ENCODE assay signal across 30 cellular contexts in the genomic region with DNA sequence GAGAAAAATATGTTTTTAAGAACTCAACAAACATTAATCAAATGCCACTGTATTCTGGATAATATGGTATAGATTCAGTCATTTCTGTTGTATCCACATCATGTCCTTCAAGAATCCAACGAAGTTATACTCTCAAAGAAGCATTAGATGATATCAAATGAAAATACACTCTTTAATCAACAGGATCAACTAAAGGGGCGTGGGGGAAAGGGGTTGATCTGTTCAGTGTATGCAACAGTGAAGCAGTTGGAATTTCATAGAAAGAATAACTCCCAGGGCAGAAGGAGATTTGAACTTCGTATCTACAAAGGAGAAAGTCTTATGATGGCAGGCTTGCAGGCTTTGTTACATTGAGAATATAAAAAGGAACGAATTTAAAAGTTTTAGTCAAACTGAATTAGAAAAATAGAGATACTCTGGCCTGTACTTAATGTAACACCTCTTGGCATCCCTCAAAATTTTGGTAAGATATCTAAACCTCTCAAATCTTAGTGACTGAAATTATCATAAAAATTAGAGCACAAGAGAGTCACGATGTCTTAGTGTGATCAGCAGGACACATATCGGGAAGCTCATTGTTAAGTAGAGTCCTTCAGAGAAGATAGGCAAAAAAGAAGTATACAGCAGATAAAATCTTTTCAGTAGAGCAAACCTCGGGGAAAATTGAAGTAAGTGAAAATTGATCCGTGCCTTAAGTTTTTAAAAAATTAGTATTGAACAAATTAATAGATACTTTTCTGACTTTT.
"Had no signal": no experiment of that assay in that cellular context is flagged by ENCODE, and none has a peak within 500 bp of the region (broad histone marks: within the 10 kb centered on the region; RNA-seq: fewer than 3 reads in every experiment).

No MANE protein-coding gene starts in this region.

- ATAC-seq: activated naive CD4-positive, alpha-beta T cell treated with anti-CD3 and anti-CD28 coated beads, Interleukin-2, amount 50 U/mL, for 72 hours; activated T-cell treated with anti-CD3 and anti-CD28 coated beads, Interleukin-2, amount 50 U/mL, for 4 hours; Panc1 had no signal

- DNase-seq: activated B cell treated with CpG ODN at 0.5 μM for 24 hours; activated CD4-positive, alpha-beta memory T cell treated with anti-CD3 and anti-CD28 coated beads for 36 hours; activated CD4-positive, alpha-beta T cell treated with anti-CD3 and anti-CD28 coated beads for 4 hours; activated CD4-positive, alpha-beta T cell treated with anti-CD3 and anti-CD28 coated beads, Interleukin-2, amount 50 U/mL, for 1 hour; activated CD4-positive, CD25-positive, alpha-beta regulatory T cell treated with anti-CD3 and anti-CD28 coated beads, Interleukin-2, amount 50 U/mL, for 72 hours; activated CD8-positive, alpha-beta memory T cell treated with anti-CD3 and anti-CD28 coated beads, Interleukin-2, amount 50 U/mL, for 4 hours; activated gamma-delta T cell treated with Interleukin-2 at 50 U/mL for 16 hours; activated naive CD4-positive, alpha-beta T cell treated with anti-CD3 and anti-CD28 coated beads for 36 hours; activated T-cell treated with anti-CD3 and anti-CD28 coated beads for 4 hours; activated T-cell treated with anti-CD3 and anti-CD28 coated beads, Interleukin-2, amount 50 U/mL, for 4 hours; adrenal gland; caudate nucleus; cerebellar nuclear complex; Karpas-422; NCI-H1436 treated with DMSO at 0.1 percent for 48 hours; NCI-H1694 treated with DMSO at 0.1 percent for 48 hours; NCI-H2029; NCI-H510A; NCI-H748 treated with DMSO at 0.1 percent for 48 hours; NK-92 treated with Interleukin-12 subunit alpha and Interleukin-12 subunit beta, amount 100 ng/mL, for 24 hours; SHP77 treated with DMSO at 0.1 percent for 48 hours; SK-N-SH had no signal

- H3K9me3 ChIP-seq: adrenal gland, SJSA1, SK-N-SH had no signal

- H3K4me1 ChIP-seq: adrenal gland, SJSA1 had no signal

- H3K27ac ChIP-seq: adrenal gland, SJSA1, VCaP had no signal

- H3K27me3 ChIP-seq: adrenal gland, SJSA1 had no signal

- H3K36me3 Mint-ChIP-seq: activated CD4-positive, alpha-beta memory T cell treated with anti-CD3 and anti-CD28 coated beads for 36 hours; activated naive CD4-positive, alpha-beta T cell treated with anti-CD3 and anti-CD28 coated beads, Interleukin-2, amount 50 U/mL, for 72 hours; brain had no signal

- H3K27me3 Mint-ChIP-seq: activated B cell treated with CpG ODN at 0.5 μM for 24 hours; activated CD4-positive, alpha-beta memory T cell treated with anti-CD3 and anti-CD28 coated beads for 36 hours; brain had no signal

- H3K4me3 Mint-ChIP-seq: activated B cell treated with CpG ODN at 0.5 μM for 24 hours; activated CD4-positive, alpha-beta memory T cell treated with anti-CD3 and anti-CD28 coated beads for 36 hours; activated naive CD4-positive, alpha-beta T cell treated with anti-CD3 and anti-CD28 coated beads for 36 hours; activated T-cell treated with anti-CD3 and anti-CD28 coated beads, Interleukin-2, amount 50 U/mL, for 4 hours; activated T-helper 1 cell treated with anti-CD3 and anti-CD28 coated beads, Interleukin-12 subunit alpha, Interleukin-12 subunit beta, Interleukin-2, Interleukin-4 antibody, amounts not matched to agents 30 ng/mL and 10 ng/mL and 1 ng/mL, durations not matched to agents 14 hours and 24 hours and 36 hours; brain; T-helper 1 cell treated with Interleukin-12 subunit alpha and Interleukin-12 subunit beta and Interleukin-4 antibody, amounts not matched to agents 30 μg/mL and 1 μg/mL, for 36 hours; T-helper 2 cell treated with Interferon-gamma antibody and Interleukin-4, amounts not matched to agents 5 μg/mL and 100 μg/mL, for 36 hours had no signal

- H3K4me3 ChIP-seq: adrenal gland, SJSA1 had no signal

- H3K4me1 Mint-ChIP-seq: activated B cell treated with CpG ODN at 0.5 μM for 24 hours, brain had no signal

- H3K27ac Mint-ChIP-seq: activated B cell treated with CpG ODN at 0.5 μM for 24 hours; activated CD4-positive, alpha-beta memory T cell treated with anti-CD3 and anti-CD28 coated beads for 36 hours; activated naive CD4-positive, alpha-beta T cell treated with anti-CD3 and anti-CD28 coated beads for 36 hours; activated naive CD4-positive, alpha-beta T cell treated with anti-CD3 and anti-CD28 coated beads, Interleukin-2, amount 50 U/mL, for 72 hours; activated T-helper 1 cell treated with anti-CD3 and anti-CD28 coated beads, Interleukin-12 subunit alpha, Interleukin-12 subunit beta, Interleukin-2, Interleukin-4 antibody, amounts not matched to agents 30 ng/mL and 10 ng/mL and 1 ng/mL, durations not matched to agents 14 hours and 24 hours and 36 hours; brain; T-helper 1 cell treated with Interleukin-12 subunit alpha and Interleukin-12 subunit beta and Interleukin-4 antibody, amounts not matched to agents 30 μg/mL and 1 μg/mL, for 36 hours; T-helper 2 cell treated with Interferon-gamma antibody and Interleukin-4, amounts not matched to agents 5 μg/mL and 100 μg/mL, for 36 hours had no signal

- H3K9me3 Mint-ChIP-seq: activated naive CD4-positive, alpha-beta T cell treated with anti-CD3 and anti-CD28 coated beads for 36 hours had no signal

- H3K36me3 ChIP-seq: adrenal gland, SJSA1 had no signal
